ENCODE assay signal across 1 cellular context in the genomic region with DNA sequence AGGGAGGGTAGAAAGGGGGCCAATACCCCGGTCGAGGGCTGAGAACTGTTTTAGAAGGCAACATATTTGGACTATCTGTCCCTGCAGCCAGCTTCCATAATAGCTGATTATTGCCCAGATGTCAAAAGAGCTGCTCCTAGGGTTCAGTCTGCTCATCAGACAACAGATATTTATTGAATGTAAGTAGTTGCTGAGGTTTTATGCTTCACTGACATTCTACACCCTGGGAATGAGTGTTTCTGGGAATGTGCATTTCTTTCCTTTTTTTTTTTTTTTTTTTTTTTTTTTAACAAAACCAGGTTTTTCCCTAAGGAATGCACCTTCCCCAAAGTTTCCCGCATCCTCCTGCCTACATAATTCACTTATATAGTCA. TPM values are rescaled to one million over a fixed set of nuclear protein-coding genes. Genes with fewer than 3 reads are reported as not detected.
"Had no signal": no experiment of that assay in that cellular context is flagged by ENCODE, and none has a peak within 500 bp of the region (broad histone marks: within the 10 kb centered on the region; RNA-seq: fewer than 3 reads in every experiment).

No MANE protein-coding gene starts in this region.

RNA-seq across cellular contexts. Expression of a gene that starts 33.8 kb away (rescaled TPM):
- polyA plus RNA-seq: keratinocyte had no signal
